ENCODE assay signal across 8 cellular contexts in the genomic region with DNA sequence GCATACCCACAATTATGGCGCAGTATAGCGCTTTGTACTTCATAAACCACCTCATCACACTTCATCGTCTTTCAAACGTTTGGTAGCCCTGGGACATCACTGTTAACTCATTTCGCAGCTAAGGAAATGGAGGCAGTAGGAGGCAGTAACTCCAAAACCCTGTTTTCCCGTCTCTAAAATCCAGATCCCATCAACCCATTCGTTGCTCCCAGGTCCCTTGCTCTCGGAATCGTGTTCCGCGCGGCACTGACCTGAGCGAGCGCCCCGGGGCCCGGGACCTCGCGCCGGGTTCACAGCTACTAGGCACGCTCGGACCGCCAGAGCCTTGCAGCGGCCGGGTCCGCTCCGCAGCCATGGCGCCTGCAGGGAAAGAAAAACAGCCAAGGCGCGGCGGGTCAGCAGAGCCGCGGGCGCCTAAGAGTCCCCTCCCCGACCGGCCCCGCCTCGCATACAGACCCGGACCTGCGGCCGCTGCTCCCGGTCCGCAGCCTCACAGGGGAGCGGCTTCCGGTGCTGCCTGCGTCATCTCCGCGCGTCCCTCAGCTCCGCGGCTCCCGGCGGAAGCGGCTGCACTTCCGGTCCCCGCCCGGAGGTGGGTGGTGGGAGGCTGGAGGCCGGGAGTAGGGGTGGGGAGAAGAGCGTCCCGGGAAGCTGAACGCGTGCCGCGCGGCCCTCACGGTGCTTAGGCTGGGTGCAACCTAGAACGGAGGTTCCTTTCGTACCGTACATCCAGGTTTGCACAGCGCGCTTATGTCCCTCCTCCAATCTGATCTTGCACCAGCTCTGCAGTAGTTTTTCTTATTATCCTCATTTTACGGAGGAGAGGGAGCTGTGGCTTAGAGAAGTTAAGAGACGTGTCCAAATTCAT. TPM values are rescaled to one million over a fixed set of nuclear protein-coding genes. Genes with fewer than 3 reads are reported as not detected.
A peak's percentile ranks its signal among the peaks of the same experiment; 100 is the strongest.
DNase-seq lines count a peak whose midpoint lies in the region; TF ChIP-seq lines count a peak whose summit lies in the region.

A gene with protein sequence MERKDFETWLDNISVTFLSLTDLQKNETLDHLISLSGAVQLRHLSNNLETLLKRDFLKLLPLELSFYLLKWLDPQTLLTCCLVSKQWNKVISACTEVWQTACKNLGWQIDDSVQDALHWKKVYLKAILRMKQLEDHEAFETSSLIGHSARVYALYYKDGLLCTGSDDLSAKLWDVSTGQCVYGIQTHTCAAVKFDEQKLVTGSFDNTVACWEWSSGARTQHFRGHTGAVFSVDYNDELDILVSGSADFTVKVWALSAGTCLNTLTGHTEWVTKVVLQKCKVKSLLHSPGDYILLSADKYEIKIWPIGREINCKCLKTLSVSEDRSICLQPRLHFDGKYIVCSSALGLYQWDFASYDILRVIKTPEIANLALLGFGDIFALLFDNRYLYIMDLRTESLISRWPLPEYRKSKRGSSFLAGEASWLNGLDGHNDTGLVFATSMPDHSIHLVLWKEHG (minus strand): TSS at position 519 of the 868 bp plus-strand sequence. CDS start 5,158 bp downstream, outside the sequence.

- no peaks in the 10 kb centered on the region for H3K9me3 ChIP-seq in SJCRH30 (replicated peaks)
- no peaks in the 10 kb centered on the region for H3K9me3 ChIP-seq in stomach

- no peaks in the 10 kb centered on the region for H3K27me3 Mint-ChIP-seq in neural crest cell (ENCODE audit: low read depth)

- TF ChIP-seq CTCF in foreskin fibroblast (IDR thresholded peaks at IDR 0.05; ENCODE audit: low read depth, low read length) (no peak), neural crest cell (conservative IDR thresholded peaks at IDR 0.05) (no peak), stomach (IDR thresholded peaks at IDR 0.05) (peak in 3 of 7 experiments; percentile 9 to 39 (median 9))

- peak in 2 of 4 donors; percentile 67 to 73 for TF ChIP-seq POLR2A in stomach (IDR thresholded peaks at IDR 0.05)

- peak within 1 kb of the TSS; percentile 99 for H3K27ac Mint-ChIP-seq in neural crest cell (ENCODE audit: unreplicated experiment)

- H3K4me1 ChIP-seq in SJCRH30, result no peaks in the 10 kb centered on the region
- peaks cover 24 to 59% (median 45%) of the 10 kb centered on the region in 4 donors for H3K4me1 ChIP-seq in stomach

- peaks cover 43% of the 10 kb centered on the region for H3K4me1 Mint-ChIP-seq in neural crest cell

- peak within 1 kb of the TSS; percentile 91 for H3K4me3 Mint-ChIP-seq in neural crest cell

- H3K27me3 ChIP-seq in H7 (ENCODE audit: control insufficient read depth, insufficient read depth, low read length), result no peaks in the 10 kb centered on the region
- H3K27me3 ChIP-seq in SJCRH30, result no peaks in the 10 kb centered on the region
- no peaks in the 10 kb centered on the region for H3K27me3 ChIP-seq in stomach

- WGBS in stomach, 5 donors, result 0 to 1% (median 0%) methylated on average over 54 to 72 of the region's 72 CpGs

- H3K36me3 Mint-ChIP-seq in neural crest cell (ENCODE audit: low read depth), result no peaks in the 10 kb centered on the region

- no peaks in the 10 kb centered on the region for H3K9me3 Mint-ChIP-seq in neural crest cell

- no peak for TF ChIP-seq EP300 in stomach (IDR thresholded peaks at IDR 0.05)

- peak within 1 kb of the TSS; percentile 55 for H3K27ac ChIP-seq in SJCRH30
- H3K27ac ChIP-seq in stomach, result peak within 1 kb of the TSS; percentile 92 to 98 (median 96)

- H3K36me3 ChIP-seq in H7 (replicated peaks; ENCODE audit: control insufficient read depth, insufficient read depth, low read length) (peaks cover 2% of the 10 kb centered on the region; the same call in 1 of the 2 replicates), SJCRH30 (no peaks in the 10 kb centered on the region), stomach (peaks cover 0 to 7% (median 6%) of the 10 kb centered on the region in 4 donors)

- intact Hi-C loops in stomach (cut with DNase I; ENCODE audit: low total_unique reads), result no loop called here

- H3K4me3 ChIP-seq in H7 (ENCODE audit: insufficient read depth, low read depth, low read length) (peak within 1 kb of the TSS; percentile 88), SJCRH30 (peak within 1 kb of the TSS; percentile 81), foreskin fibroblast (ENCODE audit: low read depth in 1 of 2, low read length in 2 of 2) (peak within 1 kb of the TSS; percentile 92 to 97), stomach (peak within 1 kb of the TSS; percentile 81 to 89 (median 84))

- DNase-seq in ELR (ENCODE audit: low read depth), result peak; percentile 93
- DNase-seq in H7, result peak; percentile 96
- DNase-seq in M059J (ENCODE audit: low read depth), result peak; percentile 90
- peak; percentile 95 to 96 for DNase-seq in SJCRH30
- peak; percentile 78 for DNase-seq in activated gamma-delta T cell treated with anti-CD3 and anti-CD28 coated beads, Interleukin-2, amount 50 U/mL, for 16 hours (ENCODE audit: low read depth)
- peak; percentile 91 to 97 for DNase-seq in foreskin fibroblast
- DNase-seq in neural crest cell (ENCODE audit: low read depth, low spot score), result peak; percentile 84
- DNase-seq in stomach, result peak; percentile 93

RNA-seq across cellular contexts. Expression of the gene that starts here (rescaled TPM):
- total RNA-seq in H7 (2014; rRNA removed; shearing (Covaris generic)), result 17.0 and 31.4 TPM in 2 replicates
- 31.7 and 34.7 TPM in 2 replicates for total RNA-seq in M059J (2014; rRNA removed; shearing (Covaris generic))
- 34.5 and 43.6 TPM in 2 replicates for total RNA-seq in SJCRH30 (2014; rRNA removed; shearing (Covaris generic))
- total RNA-seq in neural crest cell (63.3 and 65.4 TPM in 2 replicates), stomach (10 to 100 TPM; 11.3 to 78.9 (median 31.2) TPM)
- 10 to 100 TPM in 2 of 3 donors, 1 to 10 TPM in 1; 7.9 to 19.2 (median 16.7) TPM for polyA plus RNA-seq in stomach

Comparison
In these comparisons a context has a peak if more than half of its experiments do, and no peak if none do; other contexts are left out.
1. Peak in every context shown above with its lines: DNase-seq, H3K4me3 ChIP-seq and H3K27ac ChIP-seq.